ENCODE assay signal across 15 cellular contexts in the genomic region with DNA sequence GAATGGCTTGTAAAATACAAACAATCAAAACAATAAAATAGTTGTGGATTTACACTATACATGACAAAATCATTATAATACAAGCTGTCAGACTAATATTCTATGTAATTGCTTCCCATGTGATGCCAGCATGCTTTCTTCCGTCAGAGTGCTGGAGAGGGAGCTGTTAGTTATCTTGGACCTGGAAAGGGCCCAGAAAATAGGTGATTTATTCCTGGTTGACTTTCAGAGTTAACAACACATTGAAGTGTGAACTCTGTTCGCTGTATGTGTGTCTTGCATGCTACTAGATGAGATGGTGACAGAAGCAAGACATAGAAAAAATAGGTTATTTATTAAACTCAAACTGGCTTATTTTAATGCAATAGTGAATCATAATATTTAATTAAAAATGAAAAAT.
DNase-seq lines count a peak whose midpoint lies in the region; ATAC-seq, FAIRE-seq and TF ChIP-seq lines count a peak whose summit lies in the region.
"Had no signal": no experiment of that assay in that cellular context is flagged by ENCODE, and none has a peak within 500 bp of the region (broad histone marks: within the 10 kb centered on the region; RNA-seq: fewer than 3 reads in every experiment).

No MANE protein-coding gene starts in this region.

- TF ChIP-seq CTCF in kidney (IDR thresholded peaks at IDR 0.05; ENCODE audit: borderline replicate concordance, extremely low read depth, insufficient read depth), result no peak

- 20 to 71% (median 40%) methylated on average over 2 of the region's 2 CpGs for WGBS in small intestine, 3 donors

- no peak for TF ChIP-seq POLR2A in H54 (IDR thresholded peaks at IDR 0.05; ENCODE audit: low read depth, low read length)

- no peak overlapping the region for H3K27ac ChIP-seq in kidney (ENCODE audit: low read depth in 2 of 2, low read length in 2 of 2)
- no peak overlapping the region for H3K27ac ChIP-seq in small intestine (ENCODE audit: low read depth in 1 of 2, low read length in 1 of 2)
- H3K27ac ChIP-seq: BLaER1 treated with 17β-estradiol and CSF1 and Interleukin-3, amounts not matched to agents 10 nM and 100 nM; HL-60 had no signal

- H3K9ac ChIP-seq in kidney (ENCODE audit: low read length in 2 of 2), result no peak overlapping the region
- H3K9ac ChIP-seq: BLaER1 treated with 17β-estradiol and CSF1 and Interleukin-3, amounts not matched to agents 10 nM and 100 nM had no signal

- DNase-seq in H54 (ENCODE audit: insufficient read length, low spot score) (no peak), kidney (no peak), mucosa of gallbladder (ENCODE audit: low spot score) (peak; percentile 43), small intestine (peak; percentile 75), sciatic nerve (ENCODE audit: low spot score) (no peak)
- DNase-seq: Calu3; CD8-positive, alpha-beta T cell; DMS79 treated with DMSO at 0.1 percent for 48 hours; GF-D8; IMR-90 had no signal

- H3K36me3 ChIP-seq in kidney (ENCODE audit: control insufficient read depth in 1 of 2, insufficient read depth in 2 of 2, low read length in 2 of 2) (no peaks in the 10 kb centered on the region), small intestine (ENCODE audit: control insufficient read depth in 2 of 2, insufficient read depth in 2 of 2, low read length in 2 of 2) (no peaks in the 10 kb centered on the region)
- H3K36me3 ChIP-seq: HAP-1 had no signal

- H3K4me3 ChIP-seq in kidney (ENCODE audit: low read length in 2 of 2) (no peak overlapping the region), small intestine (ENCODE audit: low read depth in 1 of 2, low read length in 2 of 2) (no peak overlapping the region)
- H3K4me3 ChIP-seq: HAP-1 had no signal

- ATAC-seq in sciatic nerve (no peak), HG02938 (IDR thresholded peaks at IDR 0.05; ENCODE audit: unreplicated experiment) (no peak)
- ATAC-seq: CD8-positive, alpha-beta T cell had no signal

- H3K9me3 ChIP-seq in kidney (ENCODE audit: control insufficient read depth in 1 of 2, low read length in 2 of 2), result peaks cover 0 to 11% of the 10 kb centered on the region in 2 donors
- no peaks in the 10 kb centered on the region for H3K9me3 ChIP-seq in small intestine (ENCODE audit: control insufficient read depth, low read depth)

- intact Hi-C loops in kidney (cut with DNase I) (no loop called here), sciatic nerve (cut with DNase I) (no loop called here)

- H3K27me3 ChIP-seq in small intestine (ENCODE audit: control insufficient read depth in 2 of 2, insufficient read depth in 2 of 2, low read length in 2 of 2), result no peaks in the 10 kb centered on the region
- H3K27me3 ChIP-seq: BLaER1 treated with 17β-estradiol and CSF1 and Interleukin-3, amounts not matched to agents 10 nM and 100 nM had no signal

- H3K4me1 ChIP-seq in kidney (ENCODE audit: control insufficient read depth in 1 of 2, insufficient read depth in 1 of 2, low read depth in 1 of 2, low read length in 2 of 2) (peaks cover 4 to 10% of the 10 kb centered on the region in 2 donors), small intestine (ENCODE audit: control insufficient read depth in 2 of 2, insufficient read depth in 1 of 2, low read depth in 1 of 2, low read length in 1 of 2) (peaks cover 0 to 2% of the 10 kb centered on the region in 2 donors)
- H3K4me1 ChIP-seq: BLaER1 treated with 17β-estradiol and CSF1 and Interleukin-3, amounts not matched to agents 10 nM and 100 nM; HAP-1 had no signal

- FAIRE-seq in H54 (lab: Jason Lieb, UNC), result peak; percentile 36
- peak; percentile 46 for FAIRE-seq in kidney (lab: Jason Lieb, UNC)
- no peak for FAIRE-seq in small intestine (lab: Jason Lieb, UNC)
- FAIRE-seq: H1 had no signal

Comparison
In these comparisons a context has a peak if more than half of its experiments do, and no peak if none do; other contexts are left out.
1. DNase-seq: peak in mucosa of gallbladder (single experiment) and small intestine (single experiment); none in H54 (single experiment), kidney (single experiment) and sciatic nerve (single experiment).